8 cellular contexts compared by ENCODE assay signal in genomic region chr3:119469378-119470189, GRCh38. TPM values are rescaled to one million over a fixed set of nuclear protein-coding genes. Genes with fewer than 3 reads are reported as not detected.
A peak's percentile ranks its signal among the peaks of the same experiment; 100 is the strongest.
DNase-seq lines count a peak whose midpoint lies in the region; ATAC-seq and TF ChIP-seq lines count a peak whose summit lies in the region.

No MANE protein-coding gene starts in this region.

- POLR2A ChIA-PET in naive thymus-derived CD4-positive, alpha-beta T cell (lab: Charles Lee): interaction anchor here (0.5 to 3.2 kb wide), 7 partner anchors 10 to 880 kb away, joined by 3 to 42 read pairs (median 4); partner anchors contain the start of genes LRRC58 and TIMMDC1

- in situ Hi-C loops in SK-MEL-5 (cut with HindIII; ENCODE audit: low pct_unique_long_range_greater_than_20kb, low sequenced_read_pairs): no loop called here

- H3K27me3 Mint-ChIP-seq in naive thymus-derived CD4-positive, alpha-beta T cell: no peaks in the 10 kb centered on the region

- H3K27ac Mint-ChIP-seq in naive thymus-derived CD4-positive, alpha-beta T cell: peak overlapping the region; percentile 83 to 95 (median 89)

- peaks cover 0 to 5% (median 0%) of the 10 kb centered on the region in 11 donors for H3K9me3 Mint-ChIP-seq in naive thymus-derived CD4-positive, alpha-beta T cell

- H3K27me3 ChIP-seq in naive thymus-derived CD4-positive, alpha-beta T cell (ENCODE audit: control insufficient read depth in 2 of 2, insufficient read depth in 2 of 2, low read length in 2 of 2): no peaks in the 10 kb centered on the region

- H3K36me3 Mint-ChIP-seq in naive thymus-derived CD4-positive, alpha-beta T cell: peaks cover 7 to 22% (median 13%) of the 10 kb centered on the region in 5 donors

- H3K36me3 ChIP-seq in naive thymus-derived CD4-positive, alpha-beta T cell (ENCODE audit: control insufficient read depth in 2 of 3, insufficient read depth in 3 of 3, low read length in 3 of 3): peaks cover 0 to 19% (median 0%) of the 10 kb centered on the region in 3 experiments

- ATAC-seq in HG02943 (IDR thresholded peaks at IDR 0.05; ENCODE audit: low read depth, unreplicated experiment): peak; percentile 34
- peak; percentile 48 for ATAC-seq in naive thymus-derived CD4-positive, alpha-beta T cell

- peak overlapping the region; percentile 88 for H3K27ac ChIP-seq in naive thymus-derived CD4-positive, alpha-beta T cell (ENCODE audit: low read depth, low read length)

- H3K4me3 ChIP-seq in epithelial cell of esophagus (ENCODE audit: low read length): peak overlapping the region; percentile 92
- H3K4me3 ChIP-seq in naive thymus-derived CD4-positive, alpha-beta T cell (ENCODE audit: low read length): peak overlapping the region; percentile 86

- no peak for TF ChIP-seq CTCF in epithelial cell of esophagus (IDR thresholded peaks at IDR 0.05; ENCODE audit: insufficient read depth, low read depth, low read length, missing control alignments)

- H3K4me1 Mint-ChIP-seq in naive thymus-derived CD4-positive, alpha-beta T cell: peaks cover 27 to 35% (median 30%) of the 10 kb centered on the region in 7 donors

- CTCF ChIA-PET in naive thymus-derived CD4-positive, alpha-beta T cell (lab: Charles Lee): interaction anchor here (1.1 to 2.1 kb wide), 2 partner anchors 25 to 229 kb away, joined by 3 to 4 read pairs; partner anchors contain the start of gene B4GALT4

- intact Hi-C loops in naive thymus-derived CD4-positive, alpha-beta T cell (cut with micrococcal nuclease): loop anchor here (1.0 to 10.0 kb wide), 12 partner anchors 29 to 1273 kb away; partner anchors contain the start of genes TIMMDC1 (in 2 of the 2), ADPRH (in 1 of the 2), CD80 (in 1 of the 2) and GTF2E1 (in 1 of the 2)

- H3K9me3 ChIP-seq in naive thymus-derived CD4-positive, alpha-beta T cell (ENCODE audit: control insufficient read depth in 2 of 3, low read length in 3 of 3): no peaks in the 10 kb centered on the region

- peaks cover 12% of the 10 kb centered on the region in 2 donors for H3K4me1 ChIP-seq in naive thymus-derived CD4-positive, alpha-beta T cell (ENCODE audit: control insufficient read depth in 2 of 2, insufficient read depth in 2 of 2, low read length in 2 of 2)

- peak overlapping the region; percentile 90 to 97 (median 94) for H3K4me3 Mint-ChIP-seq in naive thymus-derived CD4-positive, alpha-beta T cell

- DNase-seq in activated T-cell treated with anti-CD3 and anti-CD28 coated beads for 4 hours: peak; percentile 18
- DNase-seq in activated T-cell treated with anti-CD3 and anti-CD28 coated beads, Interleukin-2, amount 50 U/mL, for 48 hours: no peak
- peak; percentile 20 for DNase-seq in SK-MEL-5 (ENCODE audit: low read depth, low spot score)
- DNase-seq in epithelial cell of esophagus (ENCODE audit: low read depth): peak; percentile 24
- peak in 7 of 9 donors; percentile 10 to 32 (median 24) for DNase-seq in naive thymus-derived CD4-positive, alpha-beta T cell
- no peak for DNase-seq in NCI-H1930 (lab: John Stamatoyannopoulos, UW)
- no peak for DNase-seq in central memory CD4-positive, alpha-beta T cell

RNA-seq across cellular contexts. Expression of gene POGLUT1, which starts 0.8 kb away (rescaled TPM):
- 24.6 and 24.9 TPM in 2 replicates for total RNA-seq in SK-MEL-5 (2014; rRNA removed; shearing (Covaris generic))
- 15.2 and 23.1 TPM in 2 replicates for polyA plus RNA-seq in SK-MEL-5 (2015; cell fraction: cytosol; rRNA removed)
- 46.3 and 48.1 TPM in 2 replicates for polyA plus RNA-seq in SK-MEL-5 (2015; cell fraction: nucleus; rRNA removed)
- total RNA-seq in naive thymus-derived CD4-positive, alpha-beta T cell: 10 to 100 TPM; 27.5 to 41.0 (median 35.5) TPM
- 10 to 100 TPM; 27.9 to 30.7 TPM for polyA plus RNA-seq in naive thymus-derived CD4-positive, alpha-beta T cell

RNA-seq across cellular contexts. Expression of gene TMEM39A, which starts 6.2 kb away (rescaled TPM):
- total RNA-seq in SK-MEL-5 (2014; rRNA removed; shearing (Covaris generic)): 39.8 and 47.8 TPM in 2 replicates
- polyA plus RNA-seq in SK-MEL-5 (2015; cell fraction: cytosol; rRNA removed): 30.9 and 48.4 TPM in 2 replicates
- polyA plus RNA-seq in SK-MEL-5 (2015; cell fraction: nucleus; rRNA removed): 126 and 128 TPM in 2 replicates
- total RNA-seq in naive thymus-derived CD4-positive, alpha-beta T cell: 10 to 100 TPM; 34.9 to 59.5 (median 49.7) TPM
- polyA plus RNA-seq in naive thymus-derived CD4-positive, alpha-beta T cell: 10 to 100 TPM in 1 of 2 donors, 1 to 10 TPM in 1; 9.1 to 17.3 TPM

RNA-seq across cellular contexts. Expression of gene TIMMDC1, which starts 28.8 kb away (rescaled TPM):
- total RNA-seq in SK-MEL-5 (2014; rRNA removed; shearing (Covaris generic)): 273 and 289 TPM in 2 replicates
- polyA plus RNA-seq in SK-MEL-5 (2015; cell fraction: cytosol; rRNA removed): 136 and 154 TPM in 2 replicates
- polyA plus RNA-seq in SK-MEL-5 (2015; cell fraction: nucleus; rRNA removed): 245 and 330 TPM in 2 replicates
- total RNA-seq in naive thymus-derived CD4-positive, alpha-beta T cell: 10 to 100 TPM; 27.1 to 80.1 (median 73.4) TPM
- 10 to 100 TPM; 53.5 to 59.6 TPM for polyA plus RNA-seq in naive thymus-derived CD4-positive, alpha-beta T cell

Comparison
In these comparisons a context has a peak if more than half of its experiments do, and no peak if none do; other contexts are left out.
1. DNase-seq: peak in activated T-cell treated with anti-CD3 and anti-CD28 coated beads for 4 hours (single experiment), SK-MEL-5 (single experiment), epithelial cell of esophagus (single experiment) and naive thymus-derived CD4-positive, alpha-beta T cell (7 of 9); none in activated T-cell treated with anti-CD3 and anti-CD28 coated beads, Interleukin-2, amount 50 U/mL, for 48 hours (0 of 2), NCI-H1930 (0 of 2) and central memory CD4-positive, alpha-beta T cell (single experiment).